Comparison of ENCODE assay signal across 17 cellular contexts in genomic region chr19:32337176-32337808, GRCh38. TPM values are rescaled to one million over a fixed set of nuclear protein-coding genes. Genes with fewer than 3 reads are reported as not detected.
DNase-seq lines count a peak whose midpoint lies in the region; ATAC-seq, FAIRE-seq and TF ChIP-seq lines count a peak whose summit lies in the region.
"Had no signal": no experiment of that assay in that cellular context is flagged by ENCODE, and none has a peak within 500 bp of the region (broad histone marks: within the 10 kb centered on the region; RNA-seq: fewer than 3 reads in every experiment).

No MANE protein-coding gene starts in this region.

- no peak for TF ChIP-seq CTCF in heart left ventricle (IDR thresholded peaks at IDR 0.05)
- no peak for TF ChIP-seq CTCF in retinal pigment epithelial cell (conservative IDR thresholded peaks at IDR 0.05; ENCODE audit: low read depth, low read length)
- no peak for TF ChIP-seq CTCF in upper lobe of left lung (IDR thresholded peaks at IDR 0.05)
- TF ChIP-seq CTCF in BE2C (IDR thresholded peaks at IDR 0.05; ENCODE audit: low read depth, low read length): no peak

- no peak for FAIRE-seq in GM19239 (lab: Jason Lieb, UNC)
- FAIRE-seq: kidney had no signal

- H3K4me3 ChIP-seq in adipocyte (ENCODE audit: low read length) (peak overlapping the region; percentile 63), heart left ventricle (peak overlapping the region in 10 of 12 donors; percentile 24 to 55 (median 44)), retinal pigment epithelial cell (ENCODE audit: low read length) (peak overlapping the region; percentile 39), upper lobe of left lung (peak overlapping the region in 1 of 4 donors; percentile 19), BE2C (ENCODE audit: low read depth, low read length) (no peak overlapping the region)

- whole genome bisulfite sequencing in heart left ventricle, 4 donors: 47 to 62% (median 55%) methylated on average over 18 of the region's 18 CpGs
- WGBS in upper lobe of left lung, 2 donors: 78 to 82% methylated on average over 18 of the region's 18 CpGs

- H3K36me3 ChIP-seq in adipocyte (ENCODE audit: control insufficient read depth, insufficient read depth, low read length, severe bottlenecking) (no peaks in the 10 kb centered on the region), heart left ventricle (no peaks in the 10 kb centered on the region), upper lobe of left lung (no peaks in the 10 kb centered on the region), BE2C (no peaks in the 10 kb centered on the region)

- no peak for TF ChIP-seq EP300 in upper lobe of left lung (IDR thresholded peaks at IDR 0.05)

- peak; percentile 40 for DNase-seq in AG08395 (ENCODE audit: low spot score)
- no peak for DNase-seq in adipocyte (ENCODE audit: low read depth)
- no peak for DNase-seq in heart left ventricle
- DNase-seq in retinal pigment epithelial cell (ENCODE audit: low read depth): peak; percentile 78
- DNase-seq in upper lobe of left lung: no peak
- no peak for DNase-seq in NCI-H226
- no peak for DNase-seq in GM19239 (ENCODE audit: insufficient read length, low spot score)
- DNase-seq in BE2C: no peak
- DNase-seq: activated gamma-delta T cell; AML-193; kidney; NCI-H146; SHP77 treated with DMSO at 0.1 percent for 48 hours; stimulated activated CD4-positive, alpha-beta T cell treated with anti-CD3 and anti-CD28 coated beads, Interleukin-12 subunit alpha, Interleukin-12 subunit beta, amount 100 ng/mL, for 4 hours; stimulated activated naive CD8-positive, alpha-beta T cell treated with anti-CD3 and anti-CD28 coated beads, Interleukin-15, Interleukin-2, amounts not matched to agents 100 U/mL and 50 U/mL, for 24 hours had no signal

- H3K4me1 ChIP-seq in adipocyte (ENCODE audit: control insufficient read depth, insufficient read depth, low read length): peaks cover 4% of the 10 kb centered on the region
- peaks cover 0 to 12% (median 0%) of the 10 kb centered on the region in 12 donors for H3K4me1 ChIP-seq in heart left ventricle
- H3K4me1 ChIP-seq in upper lobe of left lung: no peaks in the 10 kb centered on the region
- no peaks in the 10 kb centered on the region for H3K4me1 ChIP-seq in BE2C

- H3K27me3 ChIP-seq in adipocyte (replicated peaks; ENCODE audit: control insufficient read depth, insufficient read depth, low read length): peaks cover 16% of the 10 kb centered on the region
- peaks cover 0 to 86% (median 0%) of the 10 kb centered on the region in 9 donors for H3K27me3 ChIP-seq in heart left ventricle
- H3K27me3 ChIP-seq in upper lobe of left lung: no peaks in the 10 kb centered on the region
- H3K27me3 ChIP-seq in BE2C: no peaks in the 10 kb centered on the region

- H3K9me3 ChIP-seq in adipocyte (ENCODE audit: control insufficient read depth, low read length) (no peaks in the 10 kb centered on the region), heart left ventricle (no peaks in the 10 kb centered on the region), upper lobe of left lung (no peaks in the 10 kb centered on the region), BE2C (no peaks in the 10 kb centered on the region)

- intact Hi-C loops in heart left ventricle (cut with DNase I): loop anchor here in 4 of 10 donors (5.0 to 10.0 kb wide), 3 partner anchors 228 to 235 kb away; no protein-coding TSS in a partner anchor

- ATAC-seq in heart left ventricle: peak in 2 of 4 donors; percentile 28 to 34
- ATAC-seq in upper lobe of left lung (ENCODE audit: low FRiP score in 2 of 2): no peak
- ATAC-seq: activated CD4-positive, CD25-positive, alpha-beta regulatory T cell treated with anti-CD3 and anti-CD28 coated beads, Interleukin-2, amount 50 U/mL, for 24 hours; stimulated activated naive CD8-positive, alpha-beta T cell treated with anti-CD3 and anti-CD28 coated beads, Interleukin-15, Interleukin-2, amounts not matched to agents 100 U/mL and 50 U/mL, for 24 hours had no signal

- TF ChIP-seq POLR2A in heart left ventricle (IDR thresholded peaks at IDR 0.05) (no peak), upper lobe of left lung (IDR thresholded peaks at IDR 0.05) (no peak)

- H3K9ac ChIP-seq in adipocyte (ENCODE audit: low read length): no peak overlapping the region

- H3K27ac ChIP-seq in heart left ventricle: peak overlapping the region in 4 of 12 donors; percentile 32 to 70 (median 52)
- no peak overlapping the region for H3K27ac ChIP-seq in upper lobe of left lung
- H3K27ac ChIP-seq: epithelial cell of prostate had no signal

RNA-seq across cellular contexts. Expression of gene ZNF507, which starts 8.1 kb away (rescaled TPM):
- 10 to 100 TPM in 8 of 9 donors, 1 to 10 TPM in 1; 9.1 to 27.3 (median 17.3) TPM for total RNA-seq in heart left ventricle
- polyA plus RNA-seq in heart left ventricle: 1 to 10 TPM; 4.2 to 7.7 TPM
- 10 to 100 TPM; 13.0 to 27.2 (median 17.5) TPM for total RNA-seq in upper lobe of left lung
- 9.2 TPM for polyA plus RNA-seq in BE2C (2012; ENCODE audit: insufficient read depth, insufficient read length, low read depth)

Comparison
In these comparisons a context has a peak if more than half of its experiments do, and no peak if none do; other contexts are left out.
1. DNase-seq: peak in AG08395 (single experiment) and retinal pigment epithelial cell (single experiment); none in adipocyte (single experiment), heart left ventricle (0 of 5), upper lobe of left lung (0 of 2), NCI-H226 (single experiment), GM19239 (single experiment) and BE2C (single experiment).